Comparison of ENCODE assay signal across 8 cellular contexts in genomic region chr2:27033253-27033852, GRCh38. TPM values are rescaled to one million over a fixed set of nuclear protein-coding genes. Genes with fewer than 3 reads are reported as not detected.
DNase-seq lines count a peak whose midpoint lies in the region; ATAC-seq and TF ChIP-seq lines count a peak whose summit lies in the region.

No MANE protein-coding gene starts in this region.

- peak overlapping the region; percentile 93 for H3K27ac ChIP-seq in Panc1 (ENCODE audit: low read length)
- peak overlapping the region; percentile 79 to 91 (median 90) for H3K27ac ChIP-seq in esophagus squamous epithelium
- H3K27ac ChIP-seq in prostate gland: peak overlapping the region; percentile 79 to 84

- intact Hi-C loops in Panc1 (cut with micrococcal nuclease; ENCODE audit: unreplicated experiment) (no loop called here), esophagus squamous epithelium (cut with DNase I) (no loop called here), prostate gland (cut with DNase I) (loop anchor here (5.0 kb wide), 1 partner anchor 49 kb away; no protein-coding TSS in a partner anchor)

- in situ Hi-C loops in Panc1 (cut with HindIII; ENCODE audit: low pct_unique_long_range_greater_than_20kb, low sequenced_read_pairs): no loop called here

- 22 to 23% methylated on average over 4 to 5 of the region's 11 CpGs for WGBS in esophagus squamous epithelium, 2 donors
- WGBS in prostate gland: 10% methylated on average over 8 of the region's 11 CpGs

- H3K27me3 ChIP-seq in Panc1 (ENCODE audit: control insufficient read depth, insufficient read depth, low read length) (no peaks in the 10 kb centered on the region), esophagus squamous epithelium (no peaks in the 10 kb centered on the region), prostate gland (replicated peaks; ENCODE audit: insufficient read depth) (no peaks in the 10 kb centered on the region)

- TF ChIP-seq CTCF in Panc1 (IDR thresholded peaks at IDR 0.05): no peak
- TF ChIP-seq CTCF in esophagus squamous epithelium (IDR thresholded peaks at IDR 0.05): no peak
- no peak for TF ChIP-seq CTCF in prostate gland (IDR thresholded peaks at IDR 0.05)

- H3K36me3 ChIP-seq in Panc1 (ENCODE audit: control insufficient read depth, insufficient read depth, low read length) (peaks cover 5% of the 10 kb centered on the region; the same call in 1 of the 2 replicates), esophagus squamous epithelium (peaks cover 26 to 59% (median 34%) of the 10 kb centered on the region in 3 donors), prostate gland (peaks cover 19% of the 10 kb centered on the region in 2 donors)

- ATAC-seq in GM21528 (IDR thresholded peaks at IDR 0.05; ENCODE audit: low FRiP score, unreplicated experiment) (peak; percentile 9), Panc1 (no peak)

- H3K9me3 ChIP-seq in Panc1 (ENCODE audit: control insufficient read depth, insufficient read depth, low read depth, low read length): no peaks in the 10 kb centered on the region
- H3K9me3 ChIP-seq in esophagus squamous epithelium: no peaks in the 10 kb centered on the region
- no peaks in the 10 kb centered on the region for H3K9me3 ChIP-seq in prostate gland

- CTCF ChIA-PET in Panc1 (lab: Charles Lee): no interaction called here

- TF ChIP-seq POLR2A in esophagus squamous epithelium (IDR thresholded peaks at IDR 0.05) (no peak), prostate gland (IDR thresholded peaks at IDR 0.05) (no peak)

- TSS peak; percentile 81 for BruUV-seq in Panc1 (replicated peaks; lab: Mats Ljungman, UMichigan)

- H3K4me1 ChIP-seq in Panc1 (ENCODE audit: control insufficient read depth, insufficient read depth, low read length): peaks cover 7% of the 10 kb centered on the region
- peaks cover 11 to 35% (median 17%) of the 10 kb centered on the region in 3 donors for H3K4me1 ChIP-seq in esophagus squamous epithelium
- no peaks in the 10 kb centered on the region for H3K4me1 ChIP-seq in prostate gland (replicated peaks)

- H3K4me3 ChIP-seq in Panc1 (ENCODE audit: low read depth in 2 of 2, low read length in 2 of 2): peak overlapping the region; percentile 81 to 94
- peak overlapping the region; percentile 83 to 98 (median 95) for H3K4me3 ChIP-seq in esophagus squamous epithelium
- peak overlapping the region; percentile 96 for H3K4me3 ChIP-seq in prostate gland

- DNase-seq in Panc1 (ENCODE audit: low read depth, low spot score): no peak
- DNase-seq in esophagus squamous epithelium (lab: John Stamatoyannopoulos, UW): no peak
- no peak for DNase-seq in prostate gland (ENCODE audit: low spot score)
- no peak for DNase-seq in NAMALWA (ENCODE audit: low spot score)
- no peak for DNase-seq in Ammon's horn (ENCODE audit: low spot score)
- DNase-seq in superior temporal gyrus (ENCODE audit: extremely low spot score): no peak
- no peak for DNase-seq in NCI-H524 (lab: John Stamatoyannopoulos, UW)

- POLR2A ChIA-PET in Panc1 (lab: Charles Lee): no interaction called here

RNA-seq across cellular contexts. Expression of gene TMEM214, which starts 0.6 kb away (rescaled TPM):
- 77.8 TPM for total RNA-seq in Panc1 (2021; ENCODE audit: unreplicated experiment)
- polyA plus RNA-seq in Panc1 (2012; ENCODE audit: insufficient read length): 58.7 TPM
- 10 to 100 TPM; 15.7 to 34.5 (median 32.1) TPM for total RNA-seq in esophagus squamous epithelium
- 10 to 100 TPM; 44.5 to 75.9 TPM for total RNA-seq in prostate gland

RNA-seq across cellular contexts. Expression of gene AGBL5, which starts 18.1 kb away (rescaled TPM):
- total RNA-seq in Panc1 (2021; ENCODE audit: unreplicated experiment) (55.6 TPM), esophagus squamous epithelium (10 to 100 TPM in 2 of 4 donors, 1 to 10 TPM in 2; 4.7 to 12.4 (median 9.6) TPM), prostate gland (10 to 100 TPM; 31.9 to 87.1 TPM)
- 46.6 TPM for polyA plus RNA-seq in Panc1 (2012; ENCODE audit: insufficient read length)

RNA-seq across cellular contexts. Expression of gene OST4, which starts 38.1 kb away (rescaled TPM):
- total RNA-seq in Panc1 (2021; ENCODE audit: unreplicated experiment): 219 TPM
- polyA plus RNA-seq in Panc1 (2012; ENCODE audit: insufficient read length): 518 TPM
- 100 to 1,000 TPM; 149 to 242 (median 193) TPM for total RNA-seq in esophagus squamous epithelium
- 100 to 1,000 TPM; 246 to 317 TPM for total RNA-seq in prostate gland

RNA-seq across cellular contexts. Expression of gene EMILIN1, which starts 45.1 kb away (rescaled TPM):
- total RNA-seq in Panc1 (2021; ENCODE audit: unreplicated experiment) (0.31 TPM), esophagus squamous epithelium (10 to 100 TPM in 2 of 4 donors, 1 to 10 TPM in 2; 6.2 to 27.8 (median 9.9) TPM), prostate gland (100 to 1,000 TPM in 1 of 2 donors, 10 to 100 TPM in 1; 39.8 to 149 TPM)
- 1.2 TPM for polyA plus RNA-seq in Panc1 (2012; ENCODE audit: insufficient read length)

RNA-seq across cellular contexts. Expression of gene KHK, which starts 53.2 kb away (rescaled TPM):
- total RNA-seq in Panc1 (2021; ENCODE audit: unreplicated experiment): 1.5 TPM
- polyA plus RNA-seq in Panc1 (2012; ENCODE audit: insufficient read length): 2.3 TPM
- 1 to 10 TPM; 1.3 to 1.9 (median 1.4) TPM for total RNA-seq in esophagus squamous epithelium
- 1 to 10 TPM in 1 of 2 donors, under 1 TPM in 1; 0.91 to 7.0 TPM for total RNA-seq in prostate gland
